ENCODE assay signal across 21 cellular contexts in genomic region chr18:21071071-21071470, GRCh38. TPM values are rescaled to one million over a fixed set of nuclear protein-coding genes. Genes with fewer than 3 reads are reported as not detected.
A peak's percentile ranks its signal among the peaks of the same experiment; 100 is the strongest.
DNase-seq lines count a peak whose midpoint lies in the region; ATAC-seq, FAIRE-seq and TF ChIP-seq lines count a peak whose summit lies in the region.
"Had no signal": no experiment of that assay in that cellular context is flagged by ENCODE, and none has a peak within 500 bp of the region (broad histone marks: within the 10 kb centered on the region; RNA-seq: fewer than 3 reads in every experiment).

No MANE protein-coding gene starts in this region.

- no peak for TF ChIP-seq RAD21 in HepG2 (CRISPR knock-in tag; IDR thresholded peaks at IDR 0.05)

- H3K79me2 ChIP-seq in HepG2 (ENCODE audit: insufficient read depth, low read length): peaks cover 29% of the 10 kb centered on the region

- CTCF ChIA-PET in HepG2 (lab: Yijun Ruan, JAX; ENCODE audit: low intra/inter-chr PET ratio, low total read pairs) (no interaction called here), WTC11 (lab: Charles Lee) (no interaction called here)

- no peak overlapping the region for H3K27ac ChIP-seq in HepG2 (ENCODE audit: extremely low read length, insufficient read depth, low read length)
- no peak overlapping the region for H3K27ac ChIP-seq in right lobe of liver
- peak overlapping the region; percentile 10 for H3K27ac ChIP-seq in neutrophil
- no peak overlapping the region for H3K27ac ChIP-seq in adrenal gland
- H3K27ac ChIP-seq: 22Rv1; A549; BLaER1 treated with 17β-estradiol and CSF1 and Interleukin-3, amounts not matched to agents 10 nM and 100 nM; C4-2B had no signal

- intact Hi-C loops in HepG2 (cut with micrococcal nuclease; ENCODE audit: unreplicated experiment) (no loop called here), right lobe of liver (cut with DNase I) (no loop called here), adrenal gland (cut with DNase I) (loop anchor here in 1 of 2 donors (5.0 kb wide), 1 partner anchor 41 kb away; the partner anchor contains the start of gene ROCK1)

- 78% methylated on average over 4 of the region's 4 CpGs for WGBS in HepG2 (ENCODE audit: low lambda C conversion rate)
- 80% methylated on average over 4 of the region's 4 CpGs for WGBS in right lobe of liver (ENCODE audit: insufficient coverage, low coverage, low lambda C conversion rate, missing lambda C conversion rate)
- WGBS in adrenal gland, 4 donors: 82 to 97% (median 86%) methylated on average over 4 of the region's 4 CpGs

- FAIRE-seq in HepG2 (lab: Jason Lieb, UNC): no peak
- FAIRE-seq: A549, GM12891 had no signal

- H3K27ac Mint-ChIP-seq in WTC11 (no peak overlapping the region), progenitor cell of endocrine pancreas (peak overlapping the region; percentile 57)
- H3K27ac Mint-ChIP-seq: B cell; CD4-positive, alpha-beta T cell; CD8-positive, alpha-beta T cell had no signal

- H3K9me3 ChIP-seq in HepG2 (ENCODE audit: low read length) (no peaks in the 10 kb centered on the region), right lobe of liver (no peaks in the 10 kb centered on the region), neutrophil (no peaks in the 10 kb centered on the region), adrenal gland (replicated peaks in 1 of 3) (peaks cover 0 to 9% (median 0%) of the 10 kb centered on the region in 3 donors)
- H3K9me3 ChIP-seq: A549; BLaER1 treated with 17β-estradiol and CSF1 and Interleukin-3, amounts not matched to agents 10 nM and 100 nM; Caco-2 had no signal

- POLR2A ChIA-PET in HepG2 (lab: Yijun Ruan, JAX): no interaction called here
- POLR2A ChIA-PET in WTC11 (lab: Charles Lee): no interaction called here

- H3K27me3 ChIP-seq in HepG2 (ENCODE audit: control insufficient read depth in 1 of 2, insufficient read depth in 2 of 2, low read length in 2 of 2): no peaks in the 10 kb centered on the region
- H3K27me3 ChIP-seq in right lobe of liver: no peaks in the 10 kb centered on the region
- H3K27me3 ChIP-seq in neutrophil: no peaks in the 10 kb centered on the region
- H3K27me3 ChIP-seq in adrenal gland: no peaks in the 10 kb centered on the region
- H3K27me3 ChIP-seq: BLaER1 treated with 17β-estradiol and CSF1 and Interleukin-3, amounts not matched to agents 10 nM and 100 nM had no signal

- H2AFZ ChIP-seq in HepG2 (ENCODE audit: low read length): no peak overlapping the region

- DNase-seq in HepG2 (ENCODE audit: low spot score) (no peak), right lobe of liver (no peak), WTC11 (ENCODE audit: low spot score) (no peak), progenitor cell of endocrine pancreas (ENCODE audit: low spot score, unreplicated experiment) (no peak), NCI-H2227 treated with DMSO at 0.1 percent for 48 hours (lab: John Stamatoyannopoulos, UW) (no peak), adrenal gland (no peak)
- DNase-seq: AML-193; Caco-2; Calu3; CD4-positive, alpha-beta T cell; CD8-positive, alpha-beta T cell; DMS79 treated with DMSO at 0.1 percent for 48 hours; GF-D8 had no signal

- in situ Hi-C loops in HepG2 (cut with HindIII; ENCODE audit: extremely low pct_ligation_motif_present, low pct_unique_long_range_greater_than_20kb): no loop called here

- H3K36me3 ChIP-seq in HepG2 (replicated peaks in 1 of 2; ENCODE audit: control insufficient read depth in 1 of 2, insufficient read depth in 2 of 2, low read length in 2 of 2) (no peaks in the 10 kb centered on the region), right lobe of liver (no peaks in the 10 kb centered on the region), neutrophil (no peaks in the 10 kb centered on the region), adrenal gland (replicated peaks in 1 of 2) (no peaks in the 10 kb centered on the region)

- H3K36me3 Mint-ChIP-seq in WTC11 (0 out of 2 replicates have a peak, but pooled peaks cover 4% of the 10 kb centered on the region), progenitor cell of endocrine pancreas (ENCODE audit: insufficient read depth) (peaks cover 7% of the 10 kb centered on the region)

- H3K27me3 Mint-ChIP-seq in WTC11 (ENCODE audit: low read depth) (no peaks in the 10 kb centered on the region), progenitor cell of endocrine pancreas (no peaks in the 10 kb centered on the region)
- H3K27me3 Mint-ChIP-seq: B cell; CD4-positive, alpha-beta T cell had no signal

- no peak for ATAC-seq in HepG2
- ATAC-seq in right lobe of liver: no peak
- no peak for ATAC-seq in WTC11
- no peak for ATAC-seq in GM18511 (IDR thresholded peaks at IDR 0.05; ENCODE audit: unreplicated experiment)
- ATAC-seq: A549; CD8-positive, alpha-beta T cell had no signal

- TF ChIP-seq POLR2A in HepG2 (IDR thresholded peaks at IDR 0.05; ENCODE audit: insufficient read depth in 1 of 2, low read depth in 2 of 2, low read length in 2 of 2): no peak
- no peak for TF ChIP-seq POLR2A in right lobe of liver (IDR thresholded peaks at IDR 0.05)
- TF ChIP-seq POLR2A in adrenal gland (IDR thresholded peaks at IDR 0.05): no peak

- TF ChIP-seq CTCF in HepG2 (CRISPR knock-in tag; IDR thresholded peaks at IDR 0.05): no peak
- TF ChIP-seq CTCF in right lobe of liver (IDR thresholded peaks at IDR 0.05): no peak
- no peak for TF ChIP-seq CTCF in WTC11 (IDR thresholded peaks at IDR 0.05)
- TF ChIP-seq CTCF in neutrophil (IDR thresholded peaks at IDR 0.05): no peak
- TF ChIP-seq CTCF in progenitor cell of endocrine pancreas (IDR thresholded peaks at IDR 0.05; ENCODE audit: unreplicated experiment): no peak
- no peak for TF ChIP-seq CTCF in adrenal gland (IDR thresholded peaks at IDR 0.05)

- H4K20me1 ChIP-seq in HepG2 (ENCODE audit: insufficient read depth, low read length): peaks cover 8% of the 10 kb centered on the region; the same call in 1 of the 2 replicates

- H3K4me3 Mint-ChIP-seq in WTC11 (no peak overlapping the region), progenitor cell of endocrine pancreas (ENCODE audit: low read depth) (no peak overlapping the region)
- H3K4me3 Mint-ChIP-seq: B cell; CD4-positive, alpha-beta T cell; CD8-positive, alpha-beta T cell had no signal

- no peak for TF ChIP-seq EP300 in HepG2 (IDR thresholded peaks at IDR 0.05; ENCODE audit: low read depth in 2 of 2, low read length in 2 of 2)
- TF ChIP-seq EP300 in HepG2 (CRISPR knock-in tag; IDR thresholded peaks at IDR 0.05; ENCODE audit: borderline replicate concordance): no peak

- H3K9me3 Mint-ChIP-seq in WTC11: no peaks in the 10 kb centered on the region
- H3K9me3 Mint-ChIP-seq in progenitor cell of endocrine pancreas (ENCODE audit: low read depth): peaks cover 3% of the 10 kb centered on the region
- H3K9me3 Mint-ChIP-seq: CD4-positive, alpha-beta T cell; CD8-positive, alpha-beta T cell had no signal

- 0 out of 2 replicates have a peak, but pooled peaks cover 8% of the 10 kb centered on the region for H3K4me1 ChIP-seq in HepG2 (ENCODE audit: insufficient read depth, low read length)
- peaks cover 0 to 20% (median 7%) of the 10 kb centered on the region in 4 donors for H3K4me1 ChIP-seq in right lobe of liver
- H3K4me1 ChIP-seq in neutrophil (ENCODE audit: control insufficient read depth in 1 of 2, insufficient read depth in 1 of 2, low read depth in 1 of 2, low read length in 1 of 2): peaks cover 47 to 78% of the 10 kb centered on the region in 2 experiments
- peaks cover 17 to 40% of the 10 kb centered on the region in 2 donors for H3K4me1 ChIP-seq in adrenal gland (replicated peaks in 1 of 2)

- H3K4me3 ChIP-seq in HepG2 (replicated peaks in 1 of 3; ENCODE audit: insufficient read depth in 1 of 3, low read depth in 2 of 3, low read length in 3 of 3): no peak overlapping the region
- H3K4me3 ChIP-seq in right lobe of liver: no peak overlapping the region
- no peak overlapping the region for H3K4me3 ChIP-seq in neutrophil (ENCODE audit: low read depth in 1 of 2, low read length in 1 of 2)
- H3K4me3 ChIP-seq in adrenal gland: no peak overlapping the region
- H3K4me3 ChIP-seq: A549; BLaER1 treated with 17β-estradiol and CSF1 and Interleukin-3, amounts not matched to agents 10 nM and 100 nM had no signal

- H3K4me1 Mint-ChIP-seq in WTC11: peaks cover 9% of the 10 kb centered on the region
- peaks cover 18% of the 10 kb centered on the region for H3K4me1 Mint-ChIP-seq in progenitor cell of endocrine pancreas (ENCODE audit: low read depth)

- no peak overlapping the region for H3K9ac ChIP-seq in HepG2 (ENCODE audit: insufficient read depth, low read depth, low read length)
- H3K9ac ChIP-seq: BLaER1 treated with 17β-estradiol and CSF1 and Interleukin-3, amounts not matched to agents 10 nM and 100 nM had no signal

- H3K4me2 ChIP-seq in HepG2 (ENCODE audit: low read depth, low read length): no peak overlapping the region
- H3K4me2 ChIP-seq: A549 had no signal

- no TSS peak for BruUV-seq in HepG2 (replicated peaks; lab: Mats Ljungman, UMichigan)

TF ChIP-seq in WTC11, 78 proteins besides CTCF, POLR2A, EP300 and RAD21 (continues in another document):
- peak; percentile 69; the same call in 1 of the 2 replicates for TF ChIP-seq ZNF121 (CRISPR knock-in tag; IDR thresholded peaks at IDR 0.05)

RNA-seq across cellular contexts. Expression of gene ROCK1, which starts 40.5 kb away (rescaled TPM):
- total RNA-seq in HepG2 (2016; rRNA removed; fragmentation: Illumina TruSeq; extraction: Trizol) (27.2 and 37.8 TPM in 2 replicates), right lobe of liver (10 to 100 TPM; 17.1 to 23.2 (median 21.6) TPM), WTC11 (2021) (36.1 to 42.2 TPM (median 39.3 TPM) in 3 replicates), progenitor cell of endocrine pancreas (59.4 and 62.0 TPM in 2 replicates), adrenal gland (10 to 100 TPM; 12.8 to 55.5 (median 30.6) TPM)
- total RNA-seq in HepG2 (2016; cell fraction: cytosol; rRNA removed; fragmentation: Illumina TruSeq; extraction: Trizol; ENCODE audit: low read depth): 4.3 and 6.2 TPM in 2 replicates
- total RNA-seq in HepG2 (2016; cell fraction: insoluble cytoplasmic fraction; rRNA removed; fragmentation: Illumina TruSeq; extraction: Trizol): 27.0 and 36.7 TPM in 2 replicates
- total RNA-seq in HepG2 (2016; cell fraction: membrane; rRNA removed; fragmentation: Illumina TruSeq; extraction: Trizol): 8.7 and 9.5 TPM in 2 replicates
- total RNA-seq in HepG2 (2016; cell fraction: nucleus; rRNA removed; fragmentation: Illumina TruSeq; extraction: Trizol): 38.5 and 44.6 TPM in 2 replicates
- polyA plus RNA-seq in HepG2 (2011; rRNA removed) (5.9 and 10.5 TPM in 2 replicates), adrenal gland (10 to 100 TPM in 2 of 3 donors, 1 to 10 TPM in 1; 6.8 to 32.6 (median 15.9) TPM)
- polyA plus RNA-seq in HepG2 (2011; cell fraction: cytosol; rRNA removed): 1.5 and 3.2 TPM in 2 replicates
- 7.3 and 8.0 TPM in 2 replicates for polyA plus RNA-seq in HepG2 (2011; cell fraction: nucleus; rRNA removed)
- 14.8 and 19.8 TPM in 2 replicates for polyA plus RNA-seq in HepG2 (2012)
- 0.23 and 0.31 TPM in 2 replicates for polyA plus RNA-seq in HepG2 (2016; cell fraction: cytosol; fragmentation: Illumina TruSeq; extraction: Trizol; ENCODE audit: low read depth)
- 27.9 and 29.2 TPM in 2 replicates for polyA plus RNA-seq in HepG2 (2016; cell fraction: insoluble cytoplasmic fraction; fragmentation: Illumina TruSeq; extraction: Trizol; ENCODE audit: low read depth)
- 1.2 and 1.7 TPM in 2 replicates for polyA plus RNA-seq in HepG2 (2016; cell fraction: membrane; fragmentation: Illumina TruSeq; extraction: Trizol; ENCODE audit: low read depth)
- polyA plus RNA-seq in HepG2 (2016; cell fraction: nucleus; fragmentation: Illumina TruSeq; extraction: Trizol; ENCODE audit: insufficient read depth, low read depth): 39.5 and 43.8 TPM in 2 replicates
- polyA minus RNA-seq in HepG2 (2011; rRNA and poly(A)+ RNA removed; ENCODE audit: low replicate concordance): 5.9 and 10.2 TPM in 2 replicates
- polyA minus RNA-seq in HepG2 (2011; cell fraction: cytosol; rRNA and poly(A)+ RNA removed): 12.1 and 13.3 TPM in 2 replicates
- polyA minus RNA-seq in HepG2 (2011; cell fraction: nucleus; rRNA and poly(A)+ RNA removed): 80.5 and 92.5 TPM in 2 replicates

Comparison
In these comparisons a context has a peak if more than half of its experiments do, and no peak if none do; other contexts are left out.
1. Of the 50 proteins assayed by ChIP-seq in both HepG2 and WTC11: peak only in HepG2: none; only in WTC11: none; in both: ZNF121; in neither: 49.